In genomic region chr21:45723049-45723958, GRCh38 we compare ENCODE assay signal across 19 cellular contexts.
DNase-seq lines count a peak whose midpoint lies in the region; ATAC-seq and TF ChIP-seq lines count a peak whose summit lies in the region.
"Had no signal": no experiment of that assay in that cellular context is flagged by ENCODE, and none has a peak within 500 bp of the region (broad histone marks: within the 10 kb centered on the region; RNA-seq: fewer than 3 reads in every experiment).

No MANE protein-coding gene starts in this region.

- H3K27ac Mint-ChIP-seq in activated CD4-positive, alpha-beta T cell treated with anti-CD3 and anti-CD28 coated beads, Interleukin-2, amount 10 ng/mL, durations not matched to agents 24 days and 14 days = no peak overlapping the region
- no peak overlapping the region for H3K27ac Mint-ChIP-seq in activated naive CD8-positive, alpha-beta T cell treated with anti-CD3 and anti-CD28 coated beads, Interleukin-2, amount 50 U/mL, for 24 hours
- H3K27ac Mint-ChIP-seq in activated naive CD8-positive, alpha-beta T cell treated with anti-CD3 and anti-CD28 coated beads for 36 hours = no peak overlapping the region
- peak overlapping the region; percentile 2 for H3K27ac Mint-ChIP-seq in chondrocyte (ENCODE audit: unreplicated experiment)
- H3K27ac Mint-ChIP-seq in stimulated activated naive CD8-positive, alpha-beta T cell treated with anti-CD3 and anti-CD28 coated beads, Interleukin-15, amount 100 ng/mL, for 72 hours = peak overlapping the region in 1 of 2 donors; percentile 58
- H3K27ac Mint-ChIP-seq: B cell; CD4-positive, alpha-beta T cell; IgD-negative memory B cell had no signal

- H3K27me3 Mint-ChIP-seq in activated CD4-positive, alpha-beta T cell treated with anti-CD3 and anti-CD28 coated beads, Interleukin-2, amount 10 ng/mL, durations not matched to agents 24 days and 14 days = no peaks in the 10 kb centered on the region
- H3K27me3 Mint-ChIP-seq in activated naive CD8-positive, alpha-beta T cell treated with anti-CD3 and anti-CD28 coated beads, Interleukin-2, amount 50 U/mL, for 24 hours = peaks cover 1% of the 10 kb centered on the region
- H3K27me3 Mint-ChIP-seq in activated naive CD8-positive, alpha-beta T cell treated with anti-CD3 and anti-CD28 coated beads for 36 hours = peaks cover 6% of the 10 kb centered on the region
- H3K27me3 Mint-ChIP-seq in chondrocyte (ENCODE audit: low read depth) = peaks cover 3% of the 10 kb centered on the region
- H3K27me3 Mint-ChIP-seq in stimulated activated naive CD8-positive, alpha-beta T cell treated with anti-CD3 and anti-CD28 coated beads, Interleukin-15, amount 100 ng/mL, for 72 hours = peaks cover 7% of the 10 kb centered on the region
- H3K27me3 Mint-ChIP-seq: CD4-positive, alpha-beta T cell had no signal

- intact Hi-C loops in activated CD4-positive, alpha-beta T cell treated with anti-CD3 and anti-CD28 coated beads, Interleukin-2, amount 10 ng/mL, durations not matched to agents 24 days and 14 days (cut with micrococcal nuclease) = no loop called here

- H3K4me1 Mint-ChIP-seq in activated CD4-positive, alpha-beta T cell treated with anti-CD3 and anti-CD28 coated beads, Interleukin-2, amount 10 ng/mL, durations not matched to agents 24 days and 14 days = peaks cover 17% of the 10 kb centered on the region
- H3K4me1 Mint-ChIP-seq in activated naive CD8-positive, alpha-beta T cell treated with anti-CD3 and anti-CD28 coated beads, Interleukin-2, amount 50 U/mL, for 24 hours = peaks cover 13% of the 10 kb centered on the region
- peaks cover 10% of the 10 kb centered on the region for H3K4me1 Mint-ChIP-seq in activated naive CD8-positive, alpha-beta T cell treated with anti-CD3 and anti-CD28 coated beads for 36 hours
- H3K4me1 Mint-ChIP-seq in chondrocyte (ENCODE audit: low read depth) = no peaks in the 10 kb centered on the region
- peaks cover 20% of the 10 kb centered on the region for H3K4me1 Mint-ChIP-seq in stimulated activated naive CD8-positive, alpha-beta T cell treated with anti-CD3 and anti-CD28 coated beads, Interleukin-15, amount 100 ng/mL, for 72 hours
- H3K4me1 Mint-ChIP-seq: B cell had no signal

- ATAC-seq in activated naive CD8-positive, alpha-beta T cell treated with anti-CD3 and anti-CD28 coated beads, Interleukin-2, amount 50 U/mL, for 24 hours = peak; percentile 54
- peak; percentile 74 for ATAC-seq in stimulated activated naive CD8-positive, alpha-beta T cell treated with anti-CD3 and anti-CD28 coated beads, Interleukin-15, amount 100 ng/mL, for 72 hours

- TF ChIP-seq CTCF in chondrocyte (IDR thresholded peaks at IDR 0.05) = no peak

- no peak overlapping the region for H3K4me3 Mint-ChIP-seq in activated CD4-positive, alpha-beta T cell treated with anti-CD3 and anti-CD28 coated beads, Interleukin-2, amount 10 ng/mL, durations not matched to agents 24 days and 14 days
- H3K4me3 Mint-ChIP-seq in activated naive CD8-positive, alpha-beta T cell treated with anti-CD3 and anti-CD28 coated beads, Interleukin-2, amount 50 U/mL, for 24 hours = no peak overlapping the region
- H3K4me3 Mint-ChIP-seq in activated naive CD8-positive, alpha-beta T cell treated with anti-CD3 and anti-CD28 coated beads for 36 hours = no peak overlapping the region
- H3K4me3 Mint-ChIP-seq in chondrocyte (ENCODE audit: unreplicated experiment) = no peak overlapping the region
- H3K4me3 Mint-ChIP-seq in stimulated activated naive CD8-positive, alpha-beta T cell treated with anti-CD3 and anti-CD28 coated beads, Interleukin-15, amount 100 ng/mL, for 72 hours = no peak overlapping the region
- H3K4me3 Mint-ChIP-seq: B cell; CD4-positive, alpha-beta T cell; IgD-negative memory B cell had no signal

- DNase-seq in activated CD4-positive, alpha-beta T cell treated with anti-CD3 and anti-CD28 coated beads, Interleukin-2, amount 10 ng/mL, durations not matched to agents 24 days and 14 days = peak; percentile 59
- DNase-seq in activated CD4-positive, alpha-beta T cell treated with anti-CD3 and anti-CD28 coated beads, Interleukin-2, amount 50 U/mL, for 1 hour = no peak
- no peak for DNase-seq in activated naive CD8-positive, alpha-beta T cell treated with anti-CD3 and anti-CD28 coated beads, Interleukin-2, amount 50 U/mL, for 24 hours
- no peak for DNase-seq in activated naive CD8-positive, alpha-beta T cell treated with anti-CD3 and anti-CD28 coated beads for 36 hours
- DNase-seq in chondrocyte (ENCODE audit: low spot score) (no peak), GM19240 (ENCODE audit: insufficient read length, low spot score) (no peak)
- no peak for DNase-seq in stimulated activated naive CD8-positive, alpha-beta T cell treated with anti-CD3 and anti-CD28 coated beads, Interleukin-15, amount 100 ng/mL, for 72 hours
- no peak for DNase-seq in stimulated activated CD4-positive, alpha-beta T cell treated with anti-CD3 and anti-CD28 coated beads, Interleukin-4, amount 100 ng/mL, for 4 hours
- DNase-seq: CD4-positive, alpha-beta T cell; COR-L47; DMS79 treated with DMSO at 0.1 percent for 48 hours; GOT3; NCI-H1105 treated with DMSO at 0.1 percent for 48 hours; NCI-H1694; NCI-H2081 treated with DMSO at 0.1 percent for 48 hours; NCI-H526; Peyer's patch had no signal

- no peaks in the 10 kb centered on the region for H3K9me3 Mint-ChIP-seq in activated CD4-positive, alpha-beta T cell treated with anti-CD3 and anti-CD28 coated beads, Interleukin-2, amount 10 ng/mL, durations not matched to agents 24 days and 14 days
- no peaks in the 10 kb centered on the region for H3K9me3 Mint-ChIP-seq in activated naive CD8-positive, alpha-beta T cell treated with anti-CD3 and anti-CD28 coated beads, Interleukin-2, amount 50 U/mL, for 24 hours
- H3K9me3 Mint-ChIP-seq in activated naive CD8-positive, alpha-beta T cell treated with anti-CD3 and anti-CD28 coated beads for 36 hours = no peaks in the 10 kb centered on the region
- no peaks in the 10 kb centered on the region for H3K9me3 Mint-ChIP-seq in chondrocyte (ENCODE audit: low read depth)
- no peaks in the 10 kb centered on the region for H3K9me3 Mint-ChIP-seq in stimulated activated naive CD8-positive, alpha-beta T cell treated with anti-CD3 and anti-CD28 coated beads, Interleukin-15, amount 100 ng/mL, for 72 hours
- H3K9me3 Mint-ChIP-seq: CD4-positive, alpha-beta T cell had no signal

- H3K36me3 Mint-ChIP-seq in activated CD4-positive, alpha-beta T cell treated with anti-CD3 and anti-CD28 coated beads, Interleukin-2, amount 10 ng/mL, durations not matched to agents 24 days and 14 days (ENCODE audit: low read depth) = no peaks in the 10 kb centered on the region
- no peaks in the 10 kb centered on the region for H3K36me3 Mint-ChIP-seq in activated naive CD8-positive, alpha-beta T cell treated with anti-CD3 and anti-CD28 coated beads, Interleukin-2, amount 50 U/mL, for 24 hours (ENCODE audit: low read depth)
- H3K36me3 Mint-ChIP-seq in activated naive CD8-positive, alpha-beta T cell treated with anti-CD3 and anti-CD28 coated beads for 36 hours = no peaks in the 10 kb centered on the region
- H3K36me3 Mint-ChIP-seq in chondrocyte (ENCODE audit: low read depth) = no peaks in the 10 kb centered on the region
- H3K36me3 Mint-ChIP-seq: IgD-negative memory B cell had no signal
